ENCODE assay signal across 13 cellular contexts in genomic region chr20:48721324-48722001, GRCh38.
A peak's percentile ranks its signal among the peaks of the same experiment; 100 is the strongest.
DNase-seq lines count a peak whose midpoint lies in the region; ATAC-seq and TF ChIP-seq lines count a peak whose summit lies in the region.
"Had no signal": no experiment of that assay in that cellular context is flagged by ENCODE, and none has a peak within 500 bp of the region (broad histone marks: within the 10 kb centered on the region; RNA-seq: fewer than 3 reads in every experiment).

No MANE protein-coding gene starts in this region.

- DNase-seq in left ventricle myocardium superior (peak; percentile 44), right cardiac atrium (no peak), astrocyte of the spinal cord (ENCODE audit: low read depth, low spot score) (peak; percentile 19), naive B cell (no peak), upper lobe of right lung (no peak), T1000 (lab: John Stamatoyannopoulos, UW) (no peak), body of pancreas (no peak)
- DNase-seq: stimulated activated CD4-positive, alpha-beta T cell treated with anti-CD3 and anti-CD28 coated beads, Interleukin-15, amount 100 ng/mL, for 24 hours had no signal

- TF ChIP-seq POLR2A in body of pancreas (IDR thresholded peaks at IDR 0.05), result no peak

- peaks cover 0 to 5% (median 2%) of the 10 kb centered on the region in 7 donors for H3K9me3 Mint-ChIP-seq in naive B cell

- H3K36me3 ChIP-seq in upper lobe of right lung (peaks cover 8% of the 10 kb centered on the region), body of pancreas (replicated peaks in 1 of 2; ENCODE audit: insufficient read depth in 1 of 2, low read depth in 2 of 2) (no peaks in the 10 kb centered on the region)

- H3K4me1 ChIP-seq in right cardiac atrium (ENCODE audit: control insufficient read depth, insufficient read depth, low read length), result peaks cover 15% of the 10 kb centered on the region
- peaks cover 55% of the 10 kb centered on the region for H3K4me1 ChIP-seq in upper lobe of right lung
- peaks cover 15% of the 10 kb centered on the region for H3K4me1 ChIP-seq in body of pancreas

- intact Hi-C loops in left ventricle myocardium superior (cut with micrococcal nuclease), result no loop called here
- intact Hi-C loops in right cardiac atrium (cut with DNase I), result no loop called here
- intact Hi-C loops in upper lobe of right lung (cut with DNase I), result no loop called here
- intact Hi-C loops in body of pancreas (cut with DNase I), result no loop called here

- H3K27ac Mint-ChIP-seq in naive B cell, result peak overlapping the region; percentile 81 to 93 (median 86)
- H3K27ac Mint-ChIP-seq: WTC11 had no signal

- H3K9me3 ChIP-seq in right cardiac atrium (ENCODE audit: control insufficient read depth, low read length), result no peaks in the 10 kb centered on the region
- no peaks in the 10 kb centered on the region for H3K9me3 ChIP-seq in upper lobe of right lung
- H3K9me3 ChIP-seq in body of pancreas, result no peaks in the 10 kb centered on the region
- H3K9me3 ChIP-seq: adrenal gland had no signal

- H3K4me3 ChIP-seq in right cardiac atrium (ENCODE audit: low read length) (no peak overlapping the region), astrocyte of the spinal cord (ENCODE audit: low read depth, low read length) (no peak overlapping the region), upper lobe of right lung (no peak overlapping the region), body of pancreas (no peak overlapping the region)
- H3K4me3 ChIP-seq: adrenal gland had no signal

- in situ Hi-C loops in astrocyte of the spinal cord (cut with HindIII; ENCODE audit: low sequenced_read_pairs), result no loop called here

- H3K27me3 ChIP-seq in right cardiac atrium (ENCODE audit: control insufficient read depth, insufficient read depth) (no peaks in the 10 kb centered on the region), upper lobe of right lung (no peaks in the 10 kb centered on the region), body of pancreas (no peaks in the 10 kb centered on the region)
- H3K27me3 ChIP-seq: adrenal gland had no signal

- no peaks in the 10 kb centered on the region for H3K27me3 Mint-ChIP-seq in naive B cell

- 75% methylated on average over 9 of the region's 9 CpGs for WGBS in right cardiac atrium
- WGBS in body of pancreas, 2 donors, result 84 to 87% methylated on average over 9 of the region's 9 CpGs

- H3K4me1 Mint-ChIP-seq in naive B cell, result peaks cover 72 to 88% (median 82%) of the 10 kb centered on the region in 3 donors

- peaks cover 10 to 24% of the 10 kb centered on the region in 2 donors for H3K36me3 Mint-ChIP-seq in naive B cell

- peak; percentile 7 for ATAC-seq in left ventricle myocardium superior
- ATAC-seq in right cardiac atrium, result no peak
- ATAC-seq in naive B cell (ENCODE audit: low read depth in 2 of 2), result no peak
- ATAC-seq in upper lobe of right lung, result no peak
- no peak for ATAC-seq in GM18502 (IDR thresholded peaks at IDR 0.05; ENCODE audit: poor library complexity, unreplicated experiment)
- no peak for ATAC-seq in body of pancreas
- ATAC-seq: HCT116, WTC11 had no signal

- H3K4me3 Mint-ChIP-seq in naive B cell, result peak overlapping the region; percentile 3 to 93 (median 74)
- H3K4me3 Mint-ChIP-seq: WTC11 had no signal

- TF ChIP-seq CTCF in astrocyte of the spinal cord (IDR thresholded peaks at IDR 0.05; ENCODE audit: low read depth, low read length) (no peak), upper lobe of right lung (IDR thresholded peaks at IDR 0.05) (no peak), body of pancreas (IDR thresholded peaks at IDR 0.05) (no peak)

- H3K27ac ChIP-seq in right cardiac atrium (ENCODE audit: low read length) (no peak overlapping the region), upper lobe of right lung (peak overlapping the region; percentile 82), body of pancreas (peak overlapping the region in 2 of 4 donors; percentile 38 to 50)
- H3K27ac ChIP-seq: RWPE1 had no signal

Comparison
In these comparisons a context has a peak if more than half of its experiments do, and no peak if none do; other contexts are left out.
1. DNase-seq: peak in left ventricle myocardium superior (single experiment) and astrocyte of the spinal cord (single experiment); none in right cardiac atrium (0 of 3), naive B cell (single experiment), upper lobe of right lung (single experiment), T1000 (single experiment) and body of pancreas (0 of 4).